Comparison of ENCODE assay signal across 1 cellular context in genomic region chr4:92339671-92340070, GRCh38.
TF ChIP-seq lines count a peak whose summit lies in the region.

No MANE protein-coding gene starts in this region.

TF ChIP-seq in H1, 55 proteins besides CTCF, POLR2A, EP300 and RAD21 (continued from another document):
- TF ChIP-seq CHD7 (IDR thresholded peaks at IDR 0.05; ENCODE audit: insufficient replicate concordance, low read length) (no peak), NANOG (IDR thresholded peaks at IDR 0.05; ENCODE audit: insufficient read depth, low read depth, low read length, poor library complexity, severe bottlenecking) (no peak), EGR1 (IDR thresholded peaks at IDR 0.05; ENCODE audit: borderline replicate concordance, low read depth, low read length) (no peak), PHF8 (conservative IDR thresholded peaks at IDR 0.05; ENCODE audit: low read depth, low read length) (no peak), ASH2L (IDR thresholded peaks at IDR 0.05; ENCODE audit: low read length) (no peak), USF2 (IDR thresholded peaks at IDR 0.05; ENCODE audit: low read length) (no peak), SP1 (IDR thresholded peaks at IDR 0.05; ENCODE audit: low read depth, low read length) (no peak), E2F6 (IDR thresholded peaks at IDR 0.05) (no peak), SIRT6 (IDR thresholded peaks at IDR 0.05; ENCODE audit: low read length) (no peak), FOSL1 (IDR thresholded peaks at IDR 0.05; ENCODE audit: insufficient read depth, low read depth, low read length) (no peak), SP2 (IDR thresholded peaks at IDR 0.05; ENCODE audit: low read length) (no peak)
